Comparison of ENCODE assay signal across 15 cellular contexts in the genomic region with DNA sequence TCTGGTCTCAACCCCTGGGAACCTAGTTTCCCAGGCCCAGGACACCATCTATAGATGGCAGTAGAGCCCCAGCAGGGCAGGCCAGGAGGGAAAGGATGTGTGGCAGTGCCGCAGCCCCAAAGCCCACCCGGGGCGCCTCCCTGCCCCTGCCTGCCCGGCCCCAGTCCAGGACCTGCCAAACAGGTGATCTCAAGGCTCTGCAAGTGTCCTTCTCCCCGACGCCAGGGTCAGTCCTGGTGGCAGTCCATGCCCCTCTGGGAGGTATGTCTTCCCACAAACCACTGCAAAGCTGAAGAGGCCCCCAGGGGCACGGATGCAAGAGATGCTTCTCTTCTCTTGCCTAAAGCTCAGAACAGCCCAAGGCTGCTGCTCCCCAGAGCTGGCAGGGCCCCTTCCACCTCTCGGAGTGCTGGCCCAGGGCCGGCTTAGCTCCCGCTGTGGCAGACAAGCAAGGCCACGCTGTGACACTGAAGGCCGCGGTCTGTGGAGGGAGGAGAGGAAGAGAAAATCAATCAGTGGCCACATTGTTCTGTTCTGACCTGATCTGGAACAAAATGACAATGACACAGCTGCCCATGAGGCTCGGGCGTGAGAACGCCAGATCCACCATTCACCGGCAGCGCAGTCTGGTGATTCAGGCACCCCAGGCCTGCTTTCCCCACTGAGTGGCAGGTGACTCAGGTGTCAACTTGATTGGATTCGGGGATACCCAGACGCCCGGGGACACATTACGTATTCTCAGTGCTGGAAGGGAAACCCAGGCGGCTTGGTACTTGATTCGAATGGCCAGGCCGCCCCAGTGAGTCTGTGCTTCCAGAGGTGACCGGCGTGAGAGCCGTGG. TPM values are rescaled to one million over a fixed set of nuclear protein-coding genes. Genes with fewer than 3 reads are reported as not detected.
DNase-seq lines count a peak whose midpoint lies in the region; ATAC-seq and TF ChIP-seq lines count a peak whose summit lies in the region.
"Had no signal": no experiment of that assay in that cellular context is flagged by ENCODE, and none has a peak within 500 bp of the region (broad histone marks: within the 10 kb centered on the region; RNA-seq: fewer than 3 reads in every experiment).

No MANE protein-coding gene starts in this region.

- H3K4me3 ChIP-seq in left ventricle myocardium inferior (no peak overlapping the region), right atrium auricular region (no peak overlapping the region), gastroesophageal sphincter (no peak overlapping the region)
- H3K4me3 ChIP-seq: upper lobe of right lung had no signal

- peaks cover 77% of the 10 kb centered on the region for H3K4me1 ChIP-seq in left ventricle myocardium inferior
- peaks cover 0 to 65% of the 10 kb centered on the region in 2 donors for H3K4me1 ChIP-seq in right atrium auricular region
- peaks cover 0 to 78% (median 22%) of the 10 kb centered on the region in 3 donors for H3K4me1 ChIP-seq in gastroesophageal sphincter

- WGBS in gastroesophageal sphincter (ENCODE audit: low coverage in 1 of 2), 2 donors = 100% methylated on average over 4 of the region's 28 CpGs; no CpG with 5 or more reads in 1 of the 2 donors

- H3K27me3 ChIP-seq in left ventricle myocardium inferior (ENCODE audit: low read depth) (no peaks in the 10 kb centered on the region), right atrium auricular region (no peaks in the 10 kb centered on the region), gastroesophageal sphincter (no peaks in the 10 kb centered on the region)
- H3K27me3 ChIP-seq: upper lobe of right lung had no signal

- H3K36me3 ChIP-seq in left ventricle myocardium inferior (peaks cover 8% of the 10 kb centered on the region), right atrium auricular region (no peaks in the 10 kb centered on the region), gastroesophageal sphincter (peaks cover 0 to 31% of the 10 kb centered on the region in 2 donors)
- H3K36me3 ChIP-seq: upper lobe of right lung had no signal

- no peak for ATAC-seq in gastroesophageal sphincter
- ATAC-seq in HG02610 (IDR thresholded peaks at IDR 0.05; ENCODE audit: unreplicated experiment) = no peak
- ATAC-seq in HG03196 (IDR thresholded peaks at IDR 0.05; ENCODE audit: unreplicated experiment) = no peak
- ATAC-seq: left colon; stimulated activated naive CD8-positive, alpha-beta T cell treated with anti-CD3 and anti-CD28 coated beads, Interleukin-15, Interleukin-2, amounts not matched to agents 100 U/mL and 50 U/mL, for 24 hours had no signal

- in situ Hi-C loops in SK-MEL-5 (cut with HindIII; ENCODE audit: low pct_unique_long_range_greater_than_20kb, low sequenced_read_pairs) = no loop called here

- no peaks in the 10 kb centered on the region for H3K9me3 ChIP-seq in left ventricle myocardium inferior (replicated peaks)
- no peaks in the 10 kb centered on the region for H3K9me3 ChIP-seq in right atrium auricular region
- H3K9me3 ChIP-seq in gastroesophageal sphincter = no peaks in the 10 kb centered on the region
- H3K9me3 ChIP-seq: upper lobe of right lung had no signal

- H3K27ac ChIP-seq in left ventricle myocardium inferior (replicated peaks) = no peak overlapping the region
- H3K27ac ChIP-seq in right atrium auricular region = no peak overlapping the region
- H3K27ac ChIP-seq in gastroesophageal sphincter = peak overlapping the region in 3 of 4 donors; percentile 64 to 79 (median 74)
- H3K27ac ChIP-seq: upper lobe of right lung had no signal

- no peak for DNase-seq in left ventricle myocardium inferior
- no peak for DNase-seq in right atrium auricular region (ENCODE audit: low spot score)
- peak; percentile 16 for DNase-seq in SK-MEL-5 (ENCODE audit: low read depth, low spot score)
- no peak for DNase-seq in activated CD4-positive, CD25-positive, alpha-beta regulatory T cell treated with anti-CD3 and anti-CD28 coated beads, Interleukin-2, amount 50 U/mL, for 72 hours
- DNase-seq in AML-193 (lab: John Stamatoyannopoulos, UW) = no peak
- DNase-seq: activated CD4-positive, alpha-beta T cell treated with anti-CD3 and anti-CD28 coated beads for 4 hours; activated CD8-positive, alpha-beta memory T cell treated with anti-CD3 and anti-CD28 coated beads, Interleukin-2, amount 50 U/mL, for 4 hours; activated naive CD4-positive, alpha-beta T cell treated with Interleukin-2 at 50 U/mL for 16 hours; left colon; SHP77 treated with DMSO at 0.1 percent for 48 hours; stimulated activated naive CD8-positive, alpha-beta T cell treated with anti-CD3 and anti-CD28 coated beads, Interleukin-15, Interleukin-2, amounts not matched to agents 100 U/mL and 50 U/mL, for 24 hours; upper lobe of right lung had no signal

- intact Hi-C loops in left ventricle myocardium inferior (cut with micrococcal nuclease) = no loop called here

- TF ChIP-seq CTCF in left ventricle myocardium inferior (IDR thresholded peaks at IDR 0.05; ENCODE audit: borderline replicate concordance) = peak; percentile 45
- TF ChIP-seq CTCF in right atrium auricular region (IDR thresholded peaks at IDR 0.05) = peak in 1 of 2 donors; percentile 45
- no peak for TF ChIP-seq CTCF in gastroesophageal sphincter (IDR thresholded peaks at IDR 0.05)

- no peak for TF ChIP-seq EP300 in gastroesophageal sphincter (IDR thresholded peaks at IDR 0.05)

- TF ChIP-seq POLR2A in gastroesophageal sphincter (IDR thresholded peaks at IDR 0.05) = no peak

RNA-seq across cellular contexts. Expression of gene KLHL25, which starts 34.0 kb away (rescaled TPM):
- total RNA-seq in left ventricle myocardium inferior (4.0 TPM), right atrium auricular region (1 to 10 TPM; 4.1 TPM), gastroesophageal sphincter (10 to 100 TPM in 3 of 4 donors, 1 to 10 TPM in 1; 8.8 to 21.3 (median 11.8) TPM)
- total RNA-seq in SK-MEL-5 (2014; rRNA removed; shearing (Covaris generic)) = 1.5 and 2.4 TPM in 2 replicates
- polyA plus RNA-seq in SK-MEL-5 (2015; cell fraction: cytosol; rRNA removed) = 4.2 and 6.4 TPM in 2 replicates
- polyA plus RNA-seq in SK-MEL-5 (2015; cell fraction: nucleus; rRNA removed) = 4.1 and 7.4 TPM in 2 replicates

Comparison
In these comparisons a context has a peak if more than half of its experiments do, and no peak if none do; other contexts are left out.
1. H3K27ac ChIP-seq: peak in gastroesophageal sphincter (3 of 4); none in left ventricle myocardium inferior (single experiment) and right atrium auricular region (0 of 2).